17 cellular contexts compared by ENCODE assay signal in the genomic region with DNA sequence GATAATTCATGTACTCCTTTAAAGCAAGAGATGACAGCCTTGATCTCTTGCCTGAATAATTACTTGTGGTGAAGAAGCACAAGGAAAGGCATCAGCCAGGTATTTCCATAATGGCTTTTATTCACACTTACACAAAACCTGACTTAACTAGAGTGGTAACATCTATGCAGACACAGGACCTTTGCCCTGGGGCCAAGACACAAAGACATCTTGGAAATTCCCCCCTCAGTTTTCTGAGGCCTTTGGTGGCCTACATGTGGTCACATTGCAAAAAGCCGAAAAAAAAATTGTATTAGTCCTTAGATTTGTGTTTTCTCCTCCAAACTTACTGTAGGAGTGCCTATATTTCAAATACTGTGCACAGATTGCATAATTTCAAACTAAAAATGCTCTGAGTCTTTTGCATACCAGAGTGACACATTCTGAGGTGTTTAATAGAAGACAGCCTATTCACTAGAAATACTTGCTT.
DNase-seq lines count a peak whose midpoint lies in the region; ATAC-seq and TF ChIP-seq lines count a peak whose summit lies in the region.
"Had no signal": no experiment of that assay in that cellular context is flagged by ENCODE, and none has a peak within 500 bp of the region (broad histone marks: within the 10 kb centered on the region; RNA-seq: fewer than 3 reads in every experiment).

No MANE protein-coding gene starts in this region.

- H3K4me3 ChIP-seq in upper lobe of right lung: no peak overlapping the region
- H3K4me3 ChIP-seq: ascending aorta, tibial nerve had no signal

- intact Hi-C loops in upper lobe of right lung (cut with DNase I): no loop called here

- H3K9me3 ChIP-seq in upper lobe of right lung: no peaks in the 10 kb centered on the region
- H3K9me3 ChIP-seq: ascending aorta, tibial nerve had no signal

- no peak overlapping the region for H3K27ac ChIP-seq in upper lobe of right lung
- H3K27ac ChIP-seq: ascending aorta, tibial nerve, VCaP had no signal

- ATAC-seq in HG02763 (IDR thresholded peaks at IDR 0.05; ENCODE audit: unreplicated experiment) (no peak), upper lobe of right lung (no peak)
- ATAC-seq: sciatic nerve had no signal

- no peak for TF ChIP-seq CTCF in upper lobe of right lung (IDR thresholded peaks at IDR 0.05)

- peaks cover 6% of the 10 kb centered on the region for H3K4me1 ChIP-seq in upper lobe of right lung
- H3K4me1 ChIP-seq: tibial nerve had no signal

- no peaks in the 10 kb centered on the region for H3K36me3 ChIP-seq in upper lobe of right lung
- H3K36me3 ChIP-seq: ascending aorta, tibial nerve had no signal

- H3K27me3 ChIP-seq in upper lobe of right lung: no peaks in the 10 kb centered on the region
- H3K27me3 ChIP-seq: ascending aorta, tibial nerve had no signal

- DNase-seq in GM04503 (ENCODE audit: low read depth) (peak; percentile 45), RPMI7951 (ENCODE audit: low read depth) (peak; percentile 57), fibroblast of gingiva (ENCODE audit: low read depth) (peak; percentile 6), putamen (ENCODE audit: low spot score) (peak; percentile 42), CD1c-positive myeloid dendritic cell (ENCODE audit: extremely low spot score) (no peak), DMS53 treated with DMSO at 0.1 percent for 48 hours (lab: John Stamatoyannopoulos, UW; ENCODE audit: unreplicated experiment) (no peak), upper lobe of right lung (no peak)
- DNase-seq: activated CD8-positive, alpha-beta memory T cell treated with anti-CD3 and anti-CD28 coated beads for 24 hours; activated gamma-delta T cell treated with Interleukin-2 at 50 U/mL for 16 hours; DMS 273 treated with DMSO at 0.1 percent for 48 hours; H9; stimulated activated CD4-positive, alpha-beta T cell treated with anti-CD3 and anti-CD28 coated beads, Interleukin-4, amount 100 ng/mL, for 1 hour had no signal

Comparison
In these comparisons a context has a peak if more than half of its experiments do, and no peak if none do; other contexts are left out.
1. DNase-seq: peak in GM04503 (single experiment), RPMI7951 (single experiment), fibroblast of gingiva (single experiment) and putamen (single experiment); none in CD1c-positive myeloid dendritic cell (single experiment), DMS53 treated with DMSO at 0.1 percent for 48 hours (single experiment) and upper lobe of right lung (single experiment).